Comparison of ENCODE assay signal across 11 cellular contexts in the genomic region with DNA sequence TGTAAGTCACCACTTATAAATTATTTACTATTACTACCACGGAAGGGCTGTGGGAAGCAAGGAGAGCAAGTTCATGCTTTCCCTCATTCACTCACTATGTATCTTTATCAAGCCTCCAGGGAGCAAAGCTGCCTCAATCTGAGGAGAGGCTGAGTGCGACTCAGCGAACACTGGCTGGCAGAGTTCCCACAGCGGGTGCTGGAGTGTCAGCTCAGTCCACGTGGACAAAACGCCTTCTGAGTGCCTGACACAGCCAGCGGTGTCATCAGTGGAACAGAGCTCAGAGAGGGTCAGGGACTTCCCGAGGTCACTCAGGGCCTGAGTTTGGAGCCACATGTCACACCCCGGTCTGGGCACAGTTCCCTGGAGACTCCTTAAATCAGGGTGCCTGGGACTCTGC. TPM values are rescaled to one million over a fixed set of nuclear protein-coding genes. Genes with fewer than 3 reads are reported as not detected.
A peak's percentile ranks its signal among the peaks of the same experiment; 100 is the strongest.
DNase-seq lines count a peak whose midpoint lies in the region; ATAC-seq, FAIRE-seq and TF ChIP-seq lines count a peak whose summit lies in the region.
"Had no signal": no experiment of that assay in that cellular context is flagged by ENCODE, and none has a peak within 500 bp of the region (broad histone marks: within the 10 kb centered on the region; RNA-seq: fewer than 3 reads in every experiment).

No MANE protein-coding gene starts in this region.

- SMC1A ChIA-PET in GM12878 (lab: Charles Lee; ENCODE audit: uncharacterized antibody, unreplicated experiment): no interaction called here

- in situ Hi-C loops in GM12878 (cut with MboI): loop anchor here (5.0 kb wide), 1 partner anchor 1469 kb away; a partner anchor contains a TSS

- DNase-seq in AG08396 (ENCODE audit: low spot score) (peak; percentile 47), LHCN-M2 (ENCODE audit: low read depth) (peak; percentile 52), GM12878 (ENCODE audit: low read depth, low spot score) (no peak), kidney tubule cell (ENCODE audit: low spot score) (peak; percentile 74), COLO829 (ENCODE audit: low spot score) (no peak)
- DNase-seq: activated gamma-delta T cell; effector CD8-positive, alpha-beta T cell had no signal

- no peaks in the 10 kb centered on the region; a peak in 1 of 4 replicates for H3K36me3 ChIP-seq in GM12878 (ENCODE audit: control insufficient read depth in 2 of 2, insufficient read depth in 2 of 2, low read length in 1 of 2)

- H3K4me3 ChIP-seq in GM12878: no peak overlapping the region

- TF ChIP-seq EP300 in GM12878 (IDR thresholded peaks at IDR 0.05; ENCODE audit: borderline replicate concordance in 1 of 2, control insufficient read depth in 1 of 2, low read depth in 2 of 2, low read length in 2 of 2): no peak

- ATAC-seq in GM12878: no peak
- no peak for ATAC-seq in HG03378 (IDR thresholded peaks at IDR 0.05; ENCODE audit: unreplicated experiment)
- no peak for ATAC-seq in GM21529 (IDR thresholded peaks at IDR 0.05; ENCODE audit: unreplicated experiment)
- ATAC-seq in GM18520 (IDR thresholded peaks at IDR 0.05; ENCODE audit: unreplicated experiment): no peak

- no peak overlapping the region for H3K4me2 ChIP-seq in GM12878 (ENCODE audit: control insufficient read depth, insufficient read depth)

- H3K9me3 ChIP-seq in GM12878 (replicated peaks; ENCODE audit: control insufficient read depth, insufficient read depth, low read length): no peaks in the 10 kb centered on the region

- no peak overlapping the region for H3K27ac ChIP-seq in GM12878 (ENCODE audit: control insufficient read depth, insufficient read depth)

- 6% methylated on average over 9 of the region's 9 CpGs for WGBS in GM12878 (ENCODE audit: insufficient coverage, insufficient replicate concordance, low lambda C conversion rate, missing lambda C conversion rate)

- H3K79me2 ChIP-seq in GM12878 (ENCODE audit: control insufficient read depth, insufficient read depth, low read length): no peaks in the 10 kb centered on the region

- RAD21 ChIA-PET in GM12878 (lab: Charles Lee; ENCODE audit: unreplicated experiment): no interaction called here

- CTCF ChIA-PET in GM12878 (lab: Yijun Ruan, JAX): no interaction called here

- no peak for TF ChIP-seq CTCF in GM12878 (IDR thresholded peaks at IDR 0.05 in 2 of 3, conservative IDR thresholded peaks at IDR 0.05 in 1 of 3; ENCODE audit: control insufficient read depth in 2 of 3, extremely low read depth in 1 of 3, insufficient read depth in 1 of 3, low read depth in 3 of 3, low read length in 3 of 3)

- no peaks in the 10 kb centered on the region for H4K20me1 ChIP-seq in GM12878 (ENCODE audit: control insufficient read depth, insufficient read depth)

- TF ChIP-seq POLR2A in GM12878 (IDR thresholded peaks at IDR 0.05; ENCODE audit: low read depth, low read length): no peak

- BruUV-seq in GM12878 (replicated peaks; lab: Mats Ljungman, UMichigan): no TSS peak

- H2AFZ ChIP-seq in GM12878 (ENCODE audit: control insufficient read depth, low read depth, low read length): no peak overlapping the region

- intact Hi-C loops in GM12878 (cut with micrococcal nuclease; ENCODE audit: unreplicated experiment): loop anchor here (5.0 kb wide), 2 partner anchors 1194 to 1329 kb away; no protein-coding TSS in a partner anchor

- POLR2A ChIA-PET in GM12878 (lab: Charles Lee): no interaction called here

- peaks cover 0 to 3% of the 10 kb centered on the region in 2 experiments; a peak in 2 of 4 replicates for H3K27me3 ChIP-seq in GM12878 (replicated peaks in 1 of 2; ENCODE audit: control insufficient read depth in 2 of 2, insufficient read depth in 2 of 2, low read length in 1 of 2)

- FAIRE-seq in GM12878 (lab: Jason Lieb, UNC): no peak

- no peak for TF ChIP-seq RAD21 in GM12878 (IDR thresholded peaks at IDR 0.05; ENCODE audit: insufficient read depth, low read depth, low read length)

- no peaks in the 10 kb centered on the region for H3K4me1 ChIP-seq in GM12878 (ENCODE audit: control insufficient read depth, insufficient read depth, low read length)

- H3K9ac ChIP-seq in GM12878 (ENCODE audit: control insufficient read depth, insufficient read depth, low read length): no peak overlapping the region

TF ChIP-seq in GM12878, 131 proteins besides CTCF, POLR2A, EP300 and RAD21:
- TF ChIP-seq ZNF274 (IDR thresholded peaks at IDR 0.05; ENCODE audit: insufficient read depth, insufficient read length) (no peak), ZBED1 (IDR thresholded peaks at IDR 0.05; ENCODE audit: borderline replicate concordance) (no peak), NR2F1 (conservative IDR thresholded peaks at IDR 0.05) (0 out of 2 replicates have a peak, but pooled peaks have one; percentile 21)

RNA-seq across cellular contexts. Expression of a gene that starts 16.9 kb away (rescaled TPM):
- total RNA-seq in LHCN-M2 (2014; rRNA removed) (0.06 and 0.32 TPM in 2 replicates), GM12878 (2014; rRNA removed) (0.11 and 0.27 TPM in 2 replicates), GM12878 (2014; rRNA removed; fragmentation: Illumina TruSeq; extraction: Trizol) (0.04 TPM in 1 of 2 replicates, not detected in the other), GM12878 (2021) (0.21 and 0.24 TPM in 2 replicates)
- polyA plus RNA-seq in LHCN-M2 (2012): 0.05 TPM
- total RNA-seq in GM12878 (2013; cell fraction: nucleolus; rRNA removed): 0.51 and 1.9 TPM in 2 replicates
- polyA plus RNA-seq in GM12878 (2011; ENCODE audit: low read depth): 0.31 TPM
- polyA plus RNA-seq in GM12878 (2011; rRNA removed) (0.36 and 0.50 TPM in 2 replicates), GM12878 (2014; fragmentation: Illumina TruSeq; extraction: Trizol) (0.07 and 0.11 TPM in 2 replicates), GM12878 (2014; fragmentation: Nextera tagmentation; extraction: Ambion mirVana) (under 1 TPM in 1 of 2 experiments, not detected in 1; 0.07 TPM), GM12878 (2014; rRNA removed) (0.10 and 0.46 TPM in 2 replicates), GM12878 (2016; fragmentation: Nextera tagmentation; extraction: Ambion mirVana) (under 1 TPM; 0.09 to 0.44 TPM)
- 0.67 and 0.77 TPM in 2 replicates for polyA plus RNA-seq in GM12878 (2011; cell fraction: cytosol; rRNA removed)
- polyA plus RNA-seq in GM12878 (2011; cell fraction: nucleus; rRNA removed): 1.5 and 2.1 TPM in 2 replicates
- 0.48 and 0.60 TPM in 2 replicates for polyA plus RNA-seq in GM12878 (2012)
- polyA minus RNA-seq in GM12878 (2011; rRNA and poly(A)+ RNA removed): 0.22 and 0.72 TPM in 2 replicates
- not detected in 2 replicates for polyA minus RNA-seq in GM12878 (2011; cell fraction: cytosol; rRNA and poly(A)+ RNA removed)
- 0.67 and 1.3 TPM in 2 replicates for polyA minus RNA-seq in GM12878 (2011; cell fraction: nucleus; rRNA and poly(A)+ RNA removed)
- polyA plus RNA-seq: liver had no signal

RNA-seq across cellular contexts. Expression of a gene that starts 51.0 kb away (rescaled TPM):
- total RNA-seq in LHCN-M2 (2014; rRNA removed) (1.2 and 1.3 TPM in 2 replicates), GM12878 (2014; rRNA removed) (360 and 370 TPM in 2 replicates), GM12878 (2014; rRNA removed; fragmentation: Illumina TruSeq; extraction: Trizol) (423 and 431 TPM in 2 replicates), GM12878 (2021) (740 and 758 TPM in 2 replicates)
- 4.3 TPM for polyA plus RNA-seq in LHCN-M2 (2012)
- total RNA-seq in GM12878 (2013; cell fraction: nucleolus; rRNA removed): 345 and 349 TPM in 2 replicates
- 582 TPM for polyA plus RNA-seq in GM12878 (2011; ENCODE audit: low read depth)
- polyA plus RNA-seq in GM12878 (2011; rRNA removed) (411 and 682 TPM in 2 replicates), GM12878 (2014; fragmentation: Illumina TruSeq; extraction: Trizol) (972 and 1,013 TPM in 2 replicates), GM12878 (2014; fragmentation: Nextera tagmentation; extraction: Ambion mirVana) (10 to 100 TPM; 24.1 to 48.8 TPM), GM12878 (2014; rRNA removed) (675 and 692 TPM in 2 replicates), GM12878 (2016; fragmentation: Nextera tagmentation; extraction: Ambion mirVana) (1,000 to 10,000 TPM in 1 of 2 experiments, 100 to 1,000 TPM in 1; 977 to 1,034 TPM)
- 985 and 1,156 TPM in 2 replicates for polyA plus RNA-seq in GM12878 (2011; cell fraction: cytosol; rRNA removed)
- polyA plus RNA-seq in GM12878 (2011; cell fraction: nucleus; rRNA removed): 492 and 615 TPM in 2 replicates
- polyA plus RNA-seq in GM12878 (2012): 791 and 943 TPM in 2 replicates
- 1,330 and 1,556 TPM in 2 replicates for polyA minus RNA-seq in GM12878 (2011; rRNA and poly(A)+ RNA removed)
- 364 and 402 TPM in 2 replicates for polyA minus RNA-seq in GM12878 (2011; cell fraction: cytosol; rRNA and poly(A)+ RNA removed)
- polyA minus RNA-seq in GM12878 (2011; cell fraction: nucleus; rRNA and poly(A)+ RNA removed): 131 and 171 TPM in 2 replicates

Comparison
In these comparisons a context has a peak if more than half of its experiments do, and no peak if none do; other contexts are left out.
1. DNase-seq: peak in AG08396 (single experiment), LHCN-M2 (single experiment) and kidney tubule cell (single experiment); none in GM12878 (single experiment) and COLO829 (single experiment).
2. RNA of a gene that starts 51.0 kb away (total RNA-seq): 345 to 758 TPM in GM12878; 1.2 to 1.3 TPM in LHCN-M2; every median in the first group is over 100 times any median in the second.